ENCODE assay signal across 26 cellular contexts in the genomic region with DNA sequence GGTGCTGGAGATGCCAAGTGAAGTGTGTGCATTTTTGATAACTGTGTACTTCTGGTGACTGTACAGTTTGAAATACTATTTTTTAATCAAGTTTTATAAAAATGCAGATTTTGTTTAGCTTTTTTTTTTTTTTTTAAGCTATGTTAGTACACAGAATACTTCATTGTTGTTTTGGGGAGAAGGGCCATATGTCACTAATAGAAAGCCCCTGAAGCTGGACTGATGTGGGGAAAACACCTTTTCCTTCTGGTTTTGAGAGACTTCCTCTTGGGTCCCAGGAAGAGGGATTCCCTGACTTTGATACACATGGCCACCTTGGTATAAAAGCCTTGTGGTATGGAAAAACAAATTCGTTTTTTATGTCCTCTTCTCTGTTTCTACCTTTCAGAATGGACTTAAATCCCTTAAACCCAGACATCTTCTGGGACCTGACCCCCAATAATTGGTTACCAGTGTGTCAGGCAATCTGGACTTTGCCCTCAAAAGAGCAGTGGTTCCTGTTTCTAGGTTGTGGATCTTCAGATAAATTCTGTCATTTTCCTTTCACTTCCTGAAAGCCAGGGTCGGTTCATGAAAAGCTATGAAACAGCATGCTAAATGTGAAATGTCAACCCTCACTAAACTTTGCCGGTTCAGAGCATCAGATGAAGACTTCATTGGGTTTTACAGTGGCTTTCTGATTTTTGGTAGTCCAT. TPM values are rescaled to one million over a fixed set of nuclear protein-coding genes. Genes with fewer than 3 reads are reported as not detected.
A peak's percentile ranks its signal among the peaks of the same experiment; 100 is the strongest.
DNase-seq lines count a peak whose midpoint lies in the region; ATAC-seq, FAIRE-seq and TF ChIP-seq lines count a peak whose summit lies in the region.
"Had no signal": no experiment of that assay in that cellular context is flagged by ENCODE, and none has a peak within 500 bp of the region (broad histone marks: within the 10 kb centered on the region; RNA-seq: fewer than 3 reads in every experiment).

No MANE protein-coding gene starts in this region.

- H3K27me3 ChIP-seq in small intestine (ENCODE audit: control insufficient read depth in 2 of 2, insufficient read depth in 2 of 2, low read length in 2 of 2) = no peaks in the 10 kb centered on the region
- H3K27me3 ChIP-seq: tibial nerve had no signal

- no peak overlapping the region for H3K27ac ChIP-seq in small intestine (ENCODE audit: low read depth in 1 of 2, low read length in 1 of 2)
- H3K27ac ChIP-seq: heart left ventricle, neural progenitor cell, SK-N-MC, tibial nerve had no signal

- WGBS in small intestine, 3 donors = 11 to 31% (median 21%) methylated on average over 3 of the region's 3 CpGs

- no peak for ATAC-seq in GM18870 (IDR thresholded peaks at IDR 0.05; ENCODE audit: unreplicated experiment)
- ATAC-seq in GM21529 (IDR thresholded peaks at IDR 0.05; ENCODE audit: unreplicated experiment) = no peak
- ATAC-seq: activated CD8-positive, alpha-beta T cell treated with anti-CD3 and anti-CD28 coated beads, Interleukin-2, amount 10 ng/mL, durations not matched to agents 7 days and 5 days; heart left ventricle; left ventricle myocardium superior had no signal

- no peak overlapping the region for H3K4me3 ChIP-seq in small intestine (ENCODE audit: low read depth in 1 of 2, low read length in 2 of 2)
- H3K4me3 ChIP-seq: heart left ventricle, neural progenitor cell, SK-N-MC, tibial nerve had no signal

- FAIRE-seq in GM18507 (lab: Jason Lieb, UNC) (peak; percentile 26), small intestine (lab: Jason Lieb, UNC) (no peak)
- FAIRE-seq: RCC 7860 had no signal

- DNase-seq in GM18507 (ENCODE audit: extremely low spot score, insufficient read length, low read depth) (no peak), GM20000 (ENCODE audit: low spot score) (peak; percentile 10), NOMO-1 treated with DMSO at 0.1 percent for 48 hours (lab: John Stamatoyannopoulos, UW; ENCODE audit: unreplicated experiment) (peak; percentile 91), small intestine (peak; percentile 25), NCI-H1930 (lab: John Stamatoyannopoulos, UW) (no peak)
- DNase-seq: activated CD4-positive, CD25-positive, alpha-beta regulatory T cell; activated CD8-positive, alpha-beta T cell treated with anti-CD3 and anti-CD28 coated beads, Interleukin-2, amount 10 ng/mL, durations not matched to agents 7 days and 5 days; activated naive CD4-positive, alpha-beta T cell treated with Interleukin-2 at 50 U/mL for 16 hours; activated T-cell treated with anti-CD3 and anti-CD28 coated beads, Interleukin-2, amount 50 U/mL, for 1 hour; amniotic stem cell; CD8-positive, alpha-beta memory T cell; dermis blood vessel endothelial cell; DMS79 treated with DMSO at 0.1 percent for 48 hours; HCEC 1CT; heart left ventricle; immature natural killer cell; left ventricle myocardium superior; NCI-H1694 treated with DMSO at 0.1 percent for 48 hours; stimulated activated CD4-positive, alpha-beta T cell treated with anti-CD3 and anti-CD28 coated beads, Interleukin-1b, Interleukin-23, amount 100 ng/mL, for 48 hours; stimulated activated naive CD4-positive, alpha-beta T cell treated with Interleukin-2 at 50 U/mL for 16 hours had no signal

- H3K36me3 ChIP-seq in small intestine (ENCODE audit: control insufficient read depth in 2 of 2, insufficient read depth in 2 of 2, low read length in 2 of 2) = no peaks in the 10 kb centered on the region
- H3K36me3 ChIP-seq: heart left ventricle, neural progenitor cell, tibial nerve had no signal

- H3K9me3 ChIP-seq in small intestine (ENCODE audit: control insufficient read depth, low read depth) = no peaks in the 10 kb centered on the region
- H3K9me3 ChIP-seq: heart left ventricle, tibial nerve had no signal

- no peak for TF ChIP-seq CTCF in GM20000 (IDR thresholded peaks at IDR 0.05; ENCODE audit: extremely low read depth, missing control alignments)

- H3K4me1 ChIP-seq in small intestine (ENCODE audit: control insufficient read depth in 2 of 2, insufficient read depth in 1 of 2, low read depth in 1 of 2, low read length in 1 of 2) = no peaks in the 10 kb centered on the region
- H3K4me1 ChIP-seq: heart left ventricle, neural progenitor cell, tibial nerve had no signal

RNA-seq across cellular contexts. Expression of a gene that starts 31.1 kb away (rescaled TPM):
- polyA plus RNA-seq in small intestine = 10 to 100 TPM; 14.3 to 24.2 (median 19.5) TPM

RNA-seq across cellular contexts. Expression of a gene that starts 33.5 kb away (rescaled TPM):
- 10 to 100 TPM in 2 of 3 donors, 1 to 10 TPM in 1; 5.3 to 13.6 (median 12.4) TPM for polyA plus RNA-seq in small intestine

Comparison
In these comparisons a context has a peak if more than half of its experiments do, and no peak if none do; other contexts are left out.
1. DNase-seq: peak in GM20000 (single experiment), NOMO-1 treated with DMSO at 0.1 percent for 48 hours (single experiment) and small intestine (single experiment); none in GM18507 (single experiment) and NCI-H1930 (0 of 2).